In the genomic region with DNA sequence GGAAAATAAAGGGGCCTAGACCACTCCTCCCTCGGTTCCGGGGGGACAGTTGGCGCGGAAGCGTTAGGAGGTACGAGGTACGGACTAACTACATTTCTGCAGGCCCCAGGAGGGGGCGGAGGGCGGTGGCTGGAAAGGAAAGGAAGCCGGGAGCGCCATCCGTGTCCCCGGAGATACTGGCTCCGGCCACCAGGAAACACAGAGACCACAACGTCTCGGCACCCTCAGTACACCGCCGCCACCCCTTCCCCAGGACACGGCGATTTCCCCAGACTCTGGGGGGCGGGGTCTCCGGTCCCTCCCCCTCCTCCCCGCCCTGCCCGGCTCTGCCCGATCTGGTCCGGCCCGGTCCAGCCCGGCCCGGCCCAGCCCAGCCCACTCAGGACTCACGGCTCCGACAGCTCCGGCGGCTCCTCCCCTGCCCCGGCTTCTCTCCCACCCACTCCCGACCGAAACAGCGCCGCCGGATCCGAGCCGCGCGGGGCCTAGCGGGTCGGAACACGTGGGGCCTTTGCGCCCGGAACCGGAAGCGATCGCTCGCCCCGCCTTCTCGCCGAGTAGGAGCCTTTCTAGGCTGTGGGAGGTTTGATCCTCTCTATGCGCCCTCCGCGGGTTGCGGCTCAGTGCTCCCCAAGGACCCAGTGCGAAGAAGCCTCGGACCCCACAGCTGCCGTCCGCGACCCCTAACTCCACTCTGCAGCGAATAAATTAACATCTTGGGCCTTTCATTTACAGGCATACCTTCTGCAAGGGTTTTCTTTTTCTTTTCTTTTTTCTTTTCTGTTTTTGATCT, we compare ENCODE assay signal across 8 cellular contexts. TPM values are rescaled to one million over a fixed set of nuclear protein-coding genes. Genes with fewer than 3 reads are reported as not detected.
A peak's percentile ranks its signal among the peaks of the same experiment; 100 is the strongest.
DNase-seq lines count a peak whose midpoint lies in the region; ATAC-seq, FAIRE-seq and TF ChIP-seq lines count a peak whose summit lies in the region.

A gene (minus strand): TSS at position 502 of the 793 bp plus-strand sequence. CDS start 10,772 bp downstream, outside the sequence.

- peak; percentile 36 for FAIRE-seq in H54 (lab: Jason Lieb, UNC)

- CTCF ChIA-PET in RWPE1 (lab: Yijun Ruan, JAX) = interaction anchor here (0.6 kb wide), 1 partner anchor 81 kb away, joined by 3 read pairs; no protein-coding TSS in a partner anchor

- H3K9ac ChIP-seq in ES-I3 (ENCODE audit: low read depth, low read length) = peak within 1 kb of the TSS; percentile 81

- H3K36me3 ChIP-seq in ES-I3 (ENCODE audit: insufficient read depth, low read length) = peaks cover 25% of the 10 kb centered on the region

- H3K4me3 Mint-ChIP-seq in activated T-helper 17 cell treated with anti-CD3 and anti-CD28 coated beads, Interleukin-2, amount 50 U/mL, for 72 hours = peak within 1 kb of the TSS; percentile 85
- H3K4me3 Mint-ChIP-seq in natural killer cell = peak within 1 kb of the TSS; percentile 98

- DNase-seq in H54 (ENCODE audit: insufficient read length, low spot score) (peak; percentile 46), LoVo (ENCODE audit: low spot score) (peak; percentile 90), RWPE1 (ENCODE audit: low spot score) (peak; percentile 87), fibroblast of mammary gland (ENCODE audit: low read depth) (peak; percentile 87), natural killer cell (peak; percentile 85)
- DNase-seq in stimulated activated naive CD4-positive, alpha-beta T cell (lab: John Stamatoyannopoulos, UW) = peak; percentile 83 to 90 (median 87)

- H3K27ac ChIP-seq in RWPE1 = peak within 1 kb of the TSS; percentile 74

- H3K36me3 Mint-ChIP-seq in activated T-helper 17 cell treated with anti-CD3 and anti-CD28 coated beads, Interleukin-2, amount 50 U/mL, for 72 hours (ENCODE audit: low read depth) = peaks cover 32% of the 10 kb centered on the region
- no peaks in the 10 kb centered on the region for H3K36me3 Mint-ChIP-seq in natural killer cell

- no peaks in the 10 kb centered on the region for H3K9me3 Mint-ChIP-seq in activated T-helper 17 cell treated with anti-CD3 and anti-CD28 coated beads, Interleukin-2, amount 50 U/mL, for 72 hours
- no peaks in the 10 kb centered on the region for H3K9me3 Mint-ChIP-seq in natural killer cell

- ATAC-seq in activated T-helper 17 cell treated with anti-CD3 and anti-CD28 coated beads, Interleukin-2, amount 50 U/mL, for 72 hours (replicated peaks) = peak; percentile 98
- peak; percentile 94 to 97 (median 96) for ATAC-seq in natural killer cell

- peaks cover 6% of the 10 kb centered on the region for H3K4me1 Mint-ChIP-seq in activated T-helper 17 cell treated with anti-CD3 and anti-CD28 coated beads, Interleukin-2, amount 50 U/mL, for 72 hours
- peaks cover 27 to 34% of the 10 kb centered on the region in 2 donors for H3K4me1 Mint-ChIP-seq in natural killer cell

- H3K27ac Mint-ChIP-seq in activated T-helper 17 cell treated with anti-CD3 and anti-CD28 coated beads, Interleukin-2, amount 50 U/mL, for 72 hours = peak within 1 kb of the TSS; percentile 86
- peak within 1 kb of the TSS; percentile 75 for H3K27ac Mint-ChIP-seq in natural killer cell

- peaks cover 14% of the 10 kb centered on the region for H3K9me3 ChIP-seq in ES-I3 (ENCODE audit: control insufficient read depth, insufficient read depth, low read length)

- H3K4me3 ChIP-seq in fibroblast of mammary gland (ENCODE audit: control insufficient read depth, low read depth, low read length) = peak within 1 kb of the TSS; percentile 89

- no peaks in the 10 kb centered on the region for H3K27me3 Mint-ChIP-seq in activated T-helper 17 cell treated with anti-CD3 and anti-CD28 coated beads, Interleukin-2, amount 50 U/mL, for 72 hours
- H3K27me3 Mint-ChIP-seq in natural killer cell (ENCODE audit: low read depth in 2 of 2) = peaks cover 18 to 20% of the 10 kb centered on the region in 2 donors

- intact Hi-C loops in natural killer cell (cut with micrococcal nuclease) = no loop called here

- POLR2A ChIA-PET in RWPE1 (lab: Yijun Ruan, JAX; ENCODE audit: low non-redundant PET) = interaction anchor here (0.5 kb wide), 1 partner anchor 907 kb away, joined by 3 read pairs; no protein-coding TSS in a partner anchor

- TF ChIP-seq POLR2A in H54 (IDR thresholded peaks at IDR 0.05; ENCODE audit: low read depth, low read length) = 0 out of 2 replicates have a peak, but pooled peaks have one; percentile 21

- no peak for TF ChIP-seq CTCF in RWPE1 (conservative IDR thresholded peaks at IDR 0.05; ENCODE audit: low read depth)
- no peak for TF ChIP-seq CTCF in fibroblast of mammary gland (conservative IDR thresholded peaks at IDR 0.05; ENCODE audit: control insufficient read depth, insufficient read depth, low read depth, low read length)
- TF ChIP-seq CTCF in natural killer cell (IDR thresholded peaks at IDR 0.05) = no peak

- peaks cover 22% of the 10 kb centered on the region for H3K4me1 ChIP-seq in ES-I3 (ENCODE audit: insufficient read depth, low read length)

RNA-seq across cellular contexts. Expression of the gene that starts here (rescaled TPM):
- total RNA-seq in activated T-helper 17 cell treated with anti-CD3 and anti-CD28 coated beads, Interleukin-2, amount 50 U/mL, for 72 hours = 10 to 100 TPM in 1 of 2 donors, 1 to 10 TPM in 1; 6.0 to 18.3 TPM
- 10 to 100 TPM in 2 of 3 donors, 1 to 10 TPM in 1; 6.8 to 12.6 (median 10.7) TPM for total RNA-seq in natural killer cell

Comparison
In these comparisons a context has a peak if more than half of its experiments do, and no peak if none do; other contexts are left out.
1. Peak in every context shown above with its lines: DNase-seq, ATAC-seq, H3K4me3 ChIP-seq and H3K27ac ChIP-seq.